ENCODE assay signal across 21 cellular contexts in the genomic region with DNA sequence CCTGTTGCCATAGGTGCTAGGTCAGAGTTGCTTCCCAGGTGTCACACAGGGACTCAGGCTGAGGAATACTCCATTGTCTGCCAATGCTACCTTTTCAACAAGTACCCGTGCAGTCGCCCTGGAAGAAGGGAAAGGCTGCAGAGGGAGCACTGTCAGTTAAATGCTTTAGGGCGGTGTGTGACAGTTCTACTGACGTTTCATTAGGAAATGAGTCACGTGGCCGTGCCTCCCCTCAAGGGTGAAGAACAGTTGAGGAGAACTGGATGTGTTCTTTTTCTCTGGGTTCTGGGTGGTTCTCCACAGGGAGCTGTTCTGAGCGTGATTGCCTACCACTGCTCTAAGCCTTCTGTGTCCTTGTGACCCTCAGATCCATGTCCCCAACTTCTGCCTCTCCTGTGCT.
A peak's percentile ranks its signal among the peaks of the same experiment; 100 is the strongest.
DNase-seq lines count a peak whose midpoint lies in the region; ATAC-seq, FAIRE-seq and TF ChIP-seq lines count a peak whose summit lies in the region.
"Had no signal": no experiment of that assay in that cellular context is flagged by ENCODE, and none has a peak within 500 bp of the region (broad histone marks: within the 10 kb centered on the region; RNA-seq: fewer than 3 reads in every experiment).

No MANE protein-coding gene starts in this region.

- no peak overlapping the region for H3K4ac ChIP-seq in neuronal stem cell (ENCODE audit: low read length)
- H3K4ac ChIP-seq in trophoblast cell (ENCODE audit: low read depth, low read length): no peak overlapping the region

- WGBS in K562 (ENCODE audit: insufficient coverage, low coverage, missing lambda C conversion rate): 0% methylated on average over 7 of the region's 7 CpGs
- WGBS in neuronal stem cell (ENCODE audit: extremely low coverage in 2 of 2, insufficient read length in 2 of 2, insufficient replicate concordance in 1 of 2), 2 donors: no CpG with 5 or more reads among the region's 7 CpGs
- no CpG with 5 or more reads among the region's 7 CpGs for WGBS in trophoblast cell (ENCODE audit: extremely low coverage, insufficient coverage, insufficient read length)
- WGBS in heart right ventricle, 2 donors: 63 to 71% methylated on average over 7 of the region's 7 CpGs

- H3K27me3 ChIP-seq in K562 (ENCODE audit: control insufficient read depth in 2 of 2, insufficient read depth in 2 of 2, low read length in 2 of 2) (peaks cover 0 to 5% of the 10 kb centered on the region in 2 experiments; a peak in 1 of 5 replicates), neuronal stem cell (ENCODE audit: control insufficient read depth in 3 of 3, insufficient read depth in 3 of 3, low read depth in 1 of 3, low read length in 3 of 3) (no peaks in the 10 kb centered on the region), trophoblast cell (ENCODE audit: insufficient read depth, low read length) (no peaks in the 10 kb centered on the region), heart right ventricle (peaks cover 0 to 39% (median 15%) of the 10 kb centered on the region in 7 donors)
- H3K27me3 ChIP-seq: BE2C, BLaER1 had no signal

- H2BK5ac ChIP-seq in neuronal stem cell (ENCODE audit: low read length) (no peak overlapping the region), trophoblast cell (ENCODE audit: low read depth, low read length, poor library complexity) (no peak overlapping the region)

- H3K9me1 ChIP-seq in K562 (ENCODE audit: control insufficient read depth, insufficient read depth, low read length): no peaks in the 10 kb centered on the region

- no peak for DNase-seq in K562 (ENCODE audit: extremely low read depth in 1 of 4, low spot score in 3 of 4)
- DNase-seq in head of caudate nucleus: peak; percentile 20 to 88 (median 66)
- DNase-seq in neuronal stem cell (ENCODE audit: low spot score): no peak
- no peak for DNase-seq in DMS153 (lab: John Stamatoyannopoulos, UW)
- no peak for DNase-seq in trophoblast cell
- no peak for DNase-seq in heart right ventricle
- DNase-seq: 8988T; ACHN; BE2C; C1 segment of cervical spinal cord; CD4-positive, alpha-beta memory T cell; CD4-positive, CD25-positive, alpha-beta regulatory T cell; CD8-positive, alpha-beta memory T cell; COR-L47; DMS 273 treated with DMSO at 0.1 percent for 48 hours; DMS79 treated with DMSO at 0.1 percent for 48 hours; GF-D8 had no signal

- no peak overlapping the region for H3K18ac ChIP-seq in neuronal stem cell (ENCODE audit: low read length)
- no peak overlapping the region for H3K18ac ChIP-seq in trophoblast cell (ENCODE audit: low read length)

- TF ChIP-seq RAD21 in K562 (CRISPR knock-in tag; conservative IDR thresholded peaks at IDR 0.05 in 1 of 2, IDR thresholded peaks at IDR 0.05 in 1 of 2): no peak

- H4K12ac ChIP-seq in trophoblast cell (ENCODE audit: low read depth, low read length): no peak overlapping the region

- POLR2A ChIA-PET in K562 (lab: Yijun Ruan, JAX): no interaction called here

- intact Hi-C loops in K562 (cut with micrococcal nuclease): no loop called here
- intact Hi-C loops in head of caudate nucleus (cut with DNase I): no loop called here
- intact Hi-C loops in heart right ventricle (cut with DNase I): no loop called here

- no peak overlapping the region for H4K91ac ChIP-seq in neuronal stem cell (ENCODE audit: low read depth, low read length, poor library complexity)
- H4K91ac ChIP-seq in trophoblast cell (ENCODE audit: low read depth, low read length): no peak overlapping the region

- H2BK12ac ChIP-seq in neuronal stem cell (ENCODE audit: low read length) (no peak overlapping the region), trophoblast cell (ENCODE audit: low read length) (no peak overlapping the region)

- H3K4me1 ChIP-seq in K562 (replicated peaks in 1 of 2; ENCODE audit: control insufficient read depth in 2 of 2, insufficient read depth in 2 of 2, low read length in 2 of 2) (no peaks in the 10 kb centered on the region), neuronal stem cell (ENCODE audit: control insufficient read depth in 2 of 2, insufficient read depth in 1 of 2, low read depth in 1 of 2, low read length in 2 of 2) (peaks cover 0 to 2% of the 10 kb centered on the region in 2 donors), trophoblast cell (ENCODE audit: control insufficient read depth in 1 of 2, insufficient read depth in 2 of 2, low read length in 2 of 2) (no peaks in the 10 kb centered on the region), heart right ventricle (no peaks in the 10 kb centered on the region)
- H3K4me1 ChIP-seq: BE2C, BLaER1 had no signal

- H3K14ac ChIP-seq in neuronal stem cell (ENCODE audit: low read length) (no peak overlapping the region), trophoblast cell (ENCODE audit: low read length) (no peak overlapping the region)

- ATAC-seq in K562 (no peak), heart right ventricle (no peak)

- no peak overlapping the region for H2AFZ ChIP-seq in K562 (ENCODE audit: low read depth, low read length)
- no peak overlapping the region for H2AFZ ChIP-seq in neuronal stem cell (ENCODE audit: low read length)
- H2AFZ ChIP-seq in trophoblast cell (ENCODE audit: insufficient read depth, low read length, poor library complexity): no peak overlapping the region

- no TSS peak for BruUV-seq in K562 (replicated peaks; lab: Mats Ljungman, UMichigan)

- H3K36me3 ChIP-seq in K562 (ENCODE audit: control insufficient read depth, insufficient read depth, low read length): no peaks in the 10 kb centered on the region
- no peaks in the 10 kb centered on the region for H3K36me3 ChIP-seq in neuronal stem cell (replicated peaks in 1 of 2; ENCODE audit: control insufficient read depth in 2 of 2, insufficient read depth in 2 of 2, low read length in 2 of 2)
- no peaks in the 10 kb centered on the region for H3K36me3 ChIP-seq in trophoblast cell (ENCODE audit: control insufficient read depth in 1 of 2, insufficient read depth in 2 of 2, low read length in 2 of 2)
- no peaks in the 10 kb centered on the region for H3K36me3 ChIP-seq in heart right ventricle
- H3K36me3 ChIP-seq: BE2C, BLaER1 had no signal

- TF ChIP-seq EP300 in K562 (IDR thresholded peaks at IDR 0.05; ENCODE audit: low read length): no peak

- in situ Hi-C loops in K562 (cut with MboI): no loop called here

- H3K9me3 ChIP-seq in K562 (replicated peaks; ENCODE audit: control insufficient read depth, insufficient read depth, low read depth, low read length) (no peaks in the 10 kb centered on the region), neuronal stem cell (replicated peaks in 1 of 2; ENCODE audit: control insufficient read depth in 2 of 2, insufficient read depth in 1 of 2, low read depth in 1 of 2, low read length in 2 of 2) (no peaks in the 10 kb centered on the region), trophoblast cell (ENCODE audit: insufficient read depth, low read depth, low read length) (no peaks in the 10 kb centered on the region), heart right ventricle (no peaks in the 10 kb centered on the region)
- H3K9me3 ChIP-seq: BE2C, BLaER1 had no signal

- CTCF ChIA-PET in K562 (lab: Yijun Ruan, JAX; ENCODE audit: low intra/inter-chr PET ratio): no interaction called here

- no peak for FAIRE-seq in K562 (lab: Jason Lieb, UNC)
- FAIRE-seq: A204.1, G401.6, GM12891 had no signal

- no peak overlapping the region for H3K9ac ChIP-seq in K562 (ENCODE audit: insufficient read depth in 1 of 2, low read depth in 2 of 2, low read length in 2 of 2)
- no peak overlapping the region for H3K9ac ChIP-seq in neuronal stem cell (ENCODE audit: low read depth, low read length, poor library complexity)
- H3K9ac ChIP-seq in trophoblast cell (ENCODE audit: low read length): no peak overlapping the region
- H3K9ac ChIP-seq: BLaER1 had no signal

- H3K27ac ChIP-seq in K562 (ENCODE audit: extremely low read depth, low read depth, low read length) (no peak overlapping the region), neuronal stem cell (replicated peaks; ENCODE audit: low read length) (no peak overlapping the region), trophoblast cell (ENCODE audit: low read depth, low read length) (no peak overlapping the region), heart right ventricle (no peak overlapping the region)
- H3K27ac ChIP-seq: BLaER1 had no signal

- no peaks in the 10 kb centered on the region for H3K79me2 ChIP-seq in K562 (ENCODE audit: control insufficient read depth, insufficient read depth, low read length)
- no peaks in the 10 kb centered on the region for H3K79me2 ChIP-seq in trophoblast cell (ENCODE audit: control insufficient read depth, insufficient read depth, low read length, poor library complexity)

- no peak overlapping the region for H4K8ac ChIP-seq in neuronal stem cell (ENCODE audit: low read depth, low read length)
- no peak overlapping the region for H4K8ac ChIP-seq in trophoblast cell (ENCODE audit: low read depth, low read length)

- H3K4me3 ChIP-seq in K562 (no peak overlapping the region), neuronal stem cell (ENCODE audit: low read length in 2 of 2) (no peak overlapping the region), trophoblast cell (ENCODE audit: low read depth, low read length) (no peak overlapping the region), heart right ventricle (no peak overlapping the region)
- H3K4me3 ChIP-seq: BLaER1 had no signal

- no peaks in the 10 kb centered on the region for H4K20me1 ChIP-seq in K562 (replicated peaks; ENCODE audit: control insufficient read depth, insufficient read depth, low read length)
- H4K20me1 ChIP-seq: BLaER1 had no signal

- H3K23ac ChIP-seq in neuronal stem cell (ENCODE audit: low read depth, low read length, poor library complexity): no peak overlapping the region
- H3K23ac ChIP-seq in trophoblast cell (ENCODE audit: low read length): no peak overlapping the region

- H3K4me2 ChIP-seq in K562 (ENCODE audit: insufficient read depth, low read length) (no peak overlapping the region), neuronal stem cell (ENCODE audit: insufficient read depth, low read length, poor library complexity, severe bottlenecking) (no peak overlapping the region), trophoblast cell (ENCODE audit: low read length) (no peak overlapping the region)
- H3K4me2 ChIP-seq: BLaER1 had no signal

- no peaks in the 10 kb centered on the region for H3K79me1 ChIP-seq in neuronal stem cell (ENCODE audit: low read depth, low read length)
- H3K79me1 ChIP-seq in trophoblast cell (ENCODE audit: low read length): no peaks in the 10 kb centered on the region

- H2AK5ac ChIP-seq in neuronal stem cell (ENCODE audit: low read depth, low read length) (peak overlapping the region; percentile 6), trophoblast cell (ENCODE audit: low read length) (no peak overlapping the region)

- H2BK120ac ChIP-seq in neuronal stem cell (ENCODE audit: low read depth, low read length): no peak overlapping the region
- no peak overlapping the region for H2BK120ac ChIP-seq in trophoblast cell (ENCODE audit: insufficient read depth, low read length, poor library complexity)

- H2BK15ac ChIP-seq in neuronal stem cell (ENCODE audit: low read length): no peak overlapping the region

- no peak for TF ChIP-seq POLR2A in K562 (conservative IDR thresholded peaks at IDR 0.05)

- TF ChIP-seq CTCF in K562 (IDR thresholded peaks at IDR 0.05 in 2 of 3, conservative IDR thresholded peaks at IDR 0.05 in 1 of 3; ENCODE audit: insufficient read depth in 2 of 3, low read depth in 1 of 3, low read length in 3 of 3): no peak
- TF ChIP-seq CTCF in heart right ventricle (IDR thresholded peaks at IDR 0.05): no peak

TF ChIP-seq in K562, 482 proteins besides CTCF, POLR2A, EP300 and RAD21 (continues in another document):
- TF ChIP-seq RBM17 (IDR thresholded peaks at IDR 0.05; ENCODE audit: borderline replicate concordance, low read depth, low read length): no peak

Comparison
In these comparisons a context has a peak if more than half of its experiments do, and no peak if none do; other contexts are left out.
1. DNase-seq: peak in head of caudate nucleus (42 of 42); none in K562 (0 of 4), neuronal stem cell (single experiment), DMS153 (single experiment), trophoblast cell (0 of 2) and heart right ventricle (0 of 2).